1 cellular context compared by ENCODE assay signal in the genomic region with DNA sequence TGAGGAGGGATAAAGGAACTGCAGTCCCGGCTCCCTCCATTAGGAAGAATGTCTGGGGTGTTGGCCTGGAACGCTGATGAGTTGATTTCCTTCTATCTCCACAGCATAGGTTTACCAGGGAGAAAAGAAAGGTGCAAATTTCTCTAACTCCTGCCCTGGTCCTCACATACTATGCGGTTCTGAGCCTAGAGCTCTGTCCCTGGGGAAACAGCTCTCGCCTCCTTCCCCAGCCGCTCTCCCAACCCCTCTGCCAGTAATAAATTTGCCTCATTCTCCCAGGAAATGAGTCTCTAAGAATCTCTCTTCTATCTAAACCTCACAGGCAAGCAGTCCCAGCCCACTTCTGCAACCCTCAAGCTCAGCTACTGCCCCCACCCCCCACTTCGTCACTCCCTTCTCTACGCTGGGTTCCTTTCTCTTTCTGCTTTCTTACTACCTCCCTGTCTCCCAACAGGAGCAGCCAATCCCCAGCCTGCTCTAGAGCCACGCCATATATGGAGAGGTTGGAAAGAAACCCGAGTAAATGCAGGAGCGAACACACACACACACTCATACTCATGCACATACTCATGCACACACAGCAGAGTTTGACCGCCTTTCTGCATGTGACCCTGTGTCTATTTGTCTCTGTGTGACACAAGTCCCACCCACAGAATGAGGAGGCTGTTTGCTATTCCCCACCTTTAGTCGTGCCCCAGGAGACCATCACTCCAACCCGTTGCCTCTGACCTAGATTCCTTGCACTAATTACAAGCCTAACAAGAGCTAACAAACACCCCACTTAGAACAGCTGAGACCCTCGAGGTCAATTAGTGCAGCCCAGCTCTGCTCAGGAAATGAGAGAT.
TF ChIP-seq lines count a peak whose summit lies in the region.

No MANE protein-coding gene starts in this region.

TF ChIP-seq in SK-N-SH, 30 proteins besides CTCF, POLR2A, EP300 and RAD21 (continued from another document):
- TF ChIP-seq, protein P1, sequence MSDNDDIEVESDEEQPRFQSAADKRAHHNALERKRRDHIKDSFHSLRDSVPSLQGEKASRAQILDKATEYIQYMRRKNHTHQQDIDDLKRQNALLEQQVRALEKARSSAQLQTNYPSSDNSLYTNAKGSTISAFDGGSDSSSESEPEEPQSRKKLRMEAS (IDR thresholded peaks at IDR 0.05; ENCODE audit: low read depth), result peak; percentile 88
- no peak for TF ChIP-seq NRF1 (IDR thresholded peaks at IDR 0.05; ENCODE audit: low read depth, low read length)
- no peak for TF ChIP-seq FOXM1 (IDR thresholded peaks at IDR 0.05; ENCODE audit: low read depth)
- TF ChIP-seq, protein P2, sequence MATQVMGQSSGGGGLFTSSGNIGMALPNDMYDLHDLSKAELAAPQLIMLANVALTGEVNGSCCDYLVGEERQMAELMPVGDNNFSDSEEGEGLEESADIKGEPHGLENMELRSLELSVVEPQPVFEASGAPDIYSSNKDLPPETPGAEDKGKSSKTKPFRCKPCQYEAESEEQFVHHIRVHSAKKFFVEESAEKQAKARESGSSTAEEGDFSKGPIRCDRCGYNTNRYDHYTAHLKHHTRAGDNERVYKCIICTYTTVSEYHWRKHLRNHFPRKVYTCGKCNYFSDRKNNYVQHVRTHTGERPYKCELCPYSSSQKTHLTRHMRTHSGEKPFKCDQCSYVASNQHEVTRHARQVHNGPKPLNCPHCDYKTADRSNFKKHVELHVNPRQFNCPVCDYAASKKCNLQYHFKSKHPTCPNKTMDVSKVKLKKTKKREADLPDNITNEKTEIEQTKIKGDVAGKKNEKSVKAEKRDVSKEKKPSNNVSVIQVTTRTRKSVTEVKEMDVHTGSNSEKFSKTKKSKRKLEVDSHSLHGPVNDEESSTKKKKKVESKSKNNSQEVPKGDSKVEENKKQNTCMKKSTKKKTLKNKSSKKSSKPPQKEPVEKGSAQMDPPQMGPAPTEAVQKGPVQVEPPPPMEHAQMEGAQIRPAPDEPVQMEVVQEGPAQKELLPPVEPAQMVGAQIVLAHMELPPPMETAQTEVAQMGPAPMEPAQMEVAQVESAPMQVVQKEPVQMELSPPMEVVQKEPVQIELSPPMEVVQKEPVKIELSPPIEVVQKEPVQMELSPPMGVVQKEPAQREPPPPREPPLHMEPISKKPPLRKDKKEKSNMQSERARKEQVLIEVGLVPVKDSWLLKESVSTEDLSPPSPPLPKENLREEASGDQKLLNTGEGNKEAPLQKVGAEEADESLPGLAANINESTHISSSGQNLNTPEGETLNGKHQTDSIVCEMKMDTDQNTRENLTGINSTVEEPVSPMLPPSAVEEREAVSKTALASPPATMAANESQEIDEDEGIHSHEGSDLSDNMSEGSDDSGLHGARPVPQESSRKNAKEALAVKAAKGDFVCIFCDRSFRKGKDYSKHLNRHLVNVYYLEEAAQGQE (IDR thresholded peaks at IDR 0.05; ENCODE audit: low read depth, low read length), result 0 out of 2 replicates have a peak, but pooled peaks have one; percentile 12
- TF ChIP-seq SIN3A (IDR thresholded peaks at IDR 0.05; ENCODE audit: borderline replicate concordance, low read depth, low read length), result no peak
- TF ChIP-seq, protein P3, sequence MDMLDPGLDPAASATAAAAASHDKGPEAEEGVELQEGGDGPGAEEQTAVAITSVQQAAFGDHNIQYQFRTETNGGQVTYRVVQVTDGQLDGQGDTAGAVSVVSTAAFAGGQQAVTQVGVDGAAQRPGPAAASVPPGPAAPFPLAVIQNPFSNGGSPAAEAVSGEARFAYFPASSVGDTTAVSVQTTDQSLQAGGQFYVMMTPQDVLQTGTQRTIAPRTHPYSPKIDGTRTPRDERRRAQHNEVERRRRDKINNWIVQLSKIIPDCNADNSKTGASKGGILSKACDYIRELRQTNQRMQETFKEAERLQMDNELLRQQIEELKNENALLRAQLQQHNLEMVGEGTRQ (IDR thresholded peaks at IDR 0.05; ENCODE audit: borderline replicate concordance, low read depth, low read length), result no peak
- TF ChIP-seq TAF1 (IDR thresholded peaks at IDR 0.05; ENCODE audit: borderline replicate concordance, low read depth, low read length), result peak; percentile 39; the same call in 1 of the 2 replicates
- no peak for TF ChIP-seq RFX5 (IDR thresholded peaks at IDR 0.05; ENCODE audit: low read length)
- TF ChIP-seq JUND (IDR thresholded peaks at IDR 0.05), result no peak
- no peak for TF ChIP-seq SMC3 (IDR thresholded peaks at IDR 0.05; ENCODE audit: low read depth, low read length)
- TF ChIP-seq, protein P4, sequence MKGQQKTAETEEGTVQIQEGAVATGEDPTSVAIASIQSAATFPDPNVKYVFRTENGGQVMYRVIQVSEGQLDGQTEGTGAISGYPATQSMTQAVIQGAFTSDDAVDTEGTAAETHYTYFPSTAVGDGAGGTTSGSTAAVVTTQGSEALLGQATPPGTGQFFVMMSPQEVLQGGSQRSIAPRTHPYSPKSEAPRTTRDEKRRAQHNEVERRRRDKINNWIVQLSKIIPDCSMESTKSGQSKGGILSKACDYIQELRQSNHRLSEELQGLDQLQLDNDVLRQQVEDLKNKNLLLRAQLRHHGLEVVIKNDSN (IDR thresholded peaks at IDR 0.05; ENCODE audit: borderline replicate concordance, low read depth), result peak; percentile 45; the same call in 1 of the 2 replicates
- no peak for TF ChIP-seq ELF1 (IDR thresholded peaks at IDR 0.05)
- TF ChIP-seq FOXJ3 (CRISPR knock-in tag; IDR thresholded peaks at IDR 0.05), result no peak
- TF ChIP-seq, protein P5, sequence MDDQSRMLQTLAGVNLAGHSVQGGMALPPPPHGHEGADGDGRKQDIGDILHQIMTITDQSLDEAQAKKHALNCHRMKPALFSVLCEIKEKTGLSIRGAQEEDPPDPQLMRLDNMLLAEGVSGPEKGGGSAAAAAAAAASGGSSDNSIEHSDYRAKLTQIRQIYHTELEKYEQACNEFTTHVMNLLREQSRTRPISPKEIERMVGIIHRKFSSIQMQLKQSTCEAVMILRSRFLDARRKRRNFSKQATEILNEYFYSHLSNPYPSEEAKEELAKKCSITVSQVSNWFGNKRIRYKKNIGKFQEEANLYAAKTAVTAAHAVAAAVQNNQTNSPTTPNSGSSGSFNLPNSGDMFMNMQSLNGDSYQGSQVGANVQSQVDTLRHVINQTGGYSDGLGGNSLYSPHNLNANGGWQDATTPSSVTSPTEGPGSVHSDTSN (IDR thresholded peaks at IDR 0.05), result peak; percentile 38; the same call in 1 of the 2 replicates
